In the genomic region with DNA sequence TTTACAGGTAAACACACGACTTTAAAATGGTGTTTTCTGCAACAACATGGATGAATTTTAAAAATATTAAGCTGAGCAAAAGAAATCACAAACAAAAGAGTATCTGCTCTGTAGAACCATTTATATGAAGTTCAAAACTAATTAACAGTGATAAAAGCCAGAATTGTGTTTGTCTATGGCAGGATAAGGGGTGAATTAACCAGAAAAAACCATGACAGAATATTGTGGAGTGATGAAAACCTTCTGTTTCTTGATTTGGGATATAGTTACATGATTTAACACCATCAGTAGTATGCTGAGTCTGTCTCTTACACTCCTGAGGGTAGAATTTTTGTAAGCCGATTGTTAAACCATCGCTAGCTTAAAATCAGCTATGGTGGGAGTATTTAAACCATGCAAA, we compare ENCODE assay signal across 29 cellular contexts.
"Had no signal": no experiment of that assay in that cellular context is flagged by ENCODE, and none has a peak within 500 bp of the region (broad histone marks: within the 10 kb centered on the region; RNA-seq: fewer than 3 reads in every experiment).

No MANE protein-coding gene starts in this region.

- H3K27ac Mint-ChIP-seq: activated CD4-positive, alpha-beta T cell treated with anti-CD3 and anti-CD28 coated beads, Interleukin-2, amount 10 ng/mL, durations not matched to agents 24 days and 14 days; activated CD8-positive, alpha-beta T cell treated with anti-CD3 and anti-CD28 coated beads for 36 hours; activated naive CD8-positive, alpha-beta T cell treated with anti-CD3 and anti-CD28 coated beads for 36 hours; activated T-cell treated with anti-CD3 and anti-CD28 coated beads, Interleukin-2, amount 50 U/mL, for 72 hours; activated T-helper 17 cell treated with anti-CD3 and anti-CD28 coated beads, Interleukin-2, amount 50 U/mL, for 72 hours had no signal

- H3K4me3 Mint-ChIP-seq: activated CD4-positive, alpha-beta T cell treated with anti-CD3 and anti-CD28 coated beads, Interleukin-2, amount 10 ng/mL, durations not matched to agents 24 days and 14 days; activated CD8-positive, alpha-beta T cell treated with anti-CD3 and anti-CD28 coated beads for 36 hours; activated naive CD8-positive, alpha-beta T cell treated with anti-CD3 and anti-CD28 coated beads for 36 hours; activated T-cell treated with anti-CD3 and anti-CD28 coated beads, Interleukin-2, amount 50 U/mL, for 72 hours; activated T-helper 17 cell treated with anti-CD3 and anti-CD28 coated beads, Interleukin-2, amount 50 U/mL, for 72 hours had no signal

- H3K36me3 Mint-ChIP-seq: activated naive CD8-positive, alpha-beta T cell treated with anti-CD3 and anti-CD28 coated beads for 36 hours had no signal

- DNase-seq: activated CD4-positive, alpha-beta T cell treated with anti-CD3 and anti-CD28 coated beads, Interleukin-2, amount 10 ng/mL, durations not matched to agents 24 days and 14 days; activated CD4-positive, alpha-beta T cell treated with anti-CD3 and anti-CD28 coated beads, Interleukin-2, amount 50 U/mL, for 4 hours; activated CD4-positive, CD25-positive, alpha-beta regulatory T cell; activated CD8-positive, alpha-beta T cell treated with anti-CD3 and anti-CD28 coated beads for 36 hours; activated effector memory CD4-positive, alpha-beta T cell treated with anti-CD3 and anti-CD28 coated beads, Interleukin-2, amount 50 U/mL, for 16 hours; activated naive CD4-positive, alpha-beta T cell; activated naive CD4-positive, alpha-beta T cell treated with anti-CD3 and anti-CD28 coated beads, Interleukin-2, amount 50 U/mL, for 16 hours; activated naive CD8-positive, alpha-beta T cell treated with anti-CD3 and anti-CD28 coated beads for 36 hours; activated T-cell treated with anti-CD3 and anti-CD28 coated beads, Interleukin-2, amount 50 U/mL, for 1 hour; activated T-cell treated with anti-CD3 and anti-CD28 coated beads, Interleukin-2, amount 50 U/mL, for 72 hours; cerebellar nuclear complex; MM.1S; MV-4-11; NCI-H1436 treated with DMSO at 0.1 percent for 48 hours; NCI-H2029; NCI-H345; NCI-H526; NCI-H748 treated with DMSO at 0.1 percent for 48 hours; NK-92 treated with Interleukin-12 subunit alpha and Interleukin-12 subunit beta, amount 100 ng/mL, for 24 hours; PC-3; Peyer's patch; RPMI8226; SHP77 treated with DMSO at 0.1 percent for 48 hours; T1000; WERI-Rb-1 had no signal

- H3K27ac ChIP-seq: ascending aorta, KMS-11, Peyer's patch, SJSA1, WERI-Rb-1 had no signal

- ATAC-seq: activated CD8-positive, alpha-beta T cell treated with anti-CD3 and anti-CD28 coated beads for 36 hours; activated T-cell treated with anti-CD3 and anti-CD28 coated beads, Interleukin-2, amount 50 U/mL, for 72 hours; activated T-helper 17 cell treated with anti-CD3 and anti-CD28 coated beads, Interleukin-2, amount 50 U/mL, for 72 hours; PC-3 had no signal

- H3K9me3 Mint-ChIP-seq: activated CD4-positive, alpha-beta T cell treated with anti-CD3 and anti-CD28 coated beads, Interleukin-2, amount 10 ng/mL, durations not matched to agents 24 days and 14 days; activated CD8-positive, alpha-beta T cell treated with anti-CD3 and anti-CD28 coated beads for 36 hours; activated naive CD8-positive, alpha-beta T cell treated with anti-CD3 and anti-CD28 coated beads for 36 hours; activated T-cell treated with anti-CD3 and anti-CD28 coated beads, Interleukin-2, amount 50 U/mL, for 72 hours; activated T-helper 17 cell treated with anti-CD3 and anti-CD28 coated beads, Interleukin-2, amount 50 U/mL, for 72 hours had no signal

- H3K4me1 Mint-ChIP-seq: activated CD4-positive, alpha-beta T cell treated with anti-CD3 and anti-CD28 coated beads, Interleukin-2, amount 10 ng/mL, durations not matched to agents 24 days and 14 days; activated naive CD8-positive, alpha-beta T cell treated with anti-CD3 and anti-CD28 coated beads for 36 hours had no signal
